Comparison of ENCODE assay signal across 19 cellular contexts in the genomic region with DNA sequence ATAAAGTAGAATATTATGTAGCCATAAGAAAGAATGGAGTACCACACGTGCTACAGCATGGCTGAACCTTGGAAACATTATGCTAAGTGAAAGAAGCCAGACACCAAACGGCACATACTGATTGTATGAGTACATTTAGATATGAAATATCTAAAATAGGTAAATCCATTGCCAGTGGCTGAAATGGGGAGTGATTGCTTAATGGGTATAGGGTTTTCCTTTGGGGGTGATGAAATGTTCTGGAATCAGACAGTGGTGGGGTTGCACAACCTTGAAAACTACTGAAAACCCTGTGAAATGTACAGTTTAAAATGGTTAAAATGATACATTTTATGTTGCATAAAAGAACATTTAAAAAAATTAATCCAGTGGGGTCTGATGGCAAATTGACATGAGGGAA.
"Had no signal": no experiment of that assay in that cellular context is flagged by ENCODE, and none has a peak within 500 bp of the region (broad histone marks: within the 10 kb centered on the region; RNA-seq: fewer than 3 reads in every experiment).

No MANE protein-coding gene starts in this region.

- DNase-seq: cortex of kidney; effector memory CD8-positive, alpha-beta T cell; erythroblast; esophagus squamous epithelium; foreskin fibroblast; gastrocnemius medialis; mucosa of descending colon; naive B cell; right lobe of liver; stimulated activated CD4-positive, alpha-beta T cell treated with anti-CD3 and anti-CD28 coated beads, Interleukin-2, amount 100 ng/mL, for 24 hours; stimulated activated CD4-positive, alpha-beta T cell treated with anti-CD3 and anti-CD28 coated beads, Interleukin-4, amount 100 ng/mL, for 24 hours; stimulated activated naive CD4-positive, alpha-beta T cell treated with Interleukin-2 at 50 U/mL for 16 hours; stomach; thyroid gland; trophoblast cell had no signal

- H3K4me3 ChIP-seq: esophagus squamous epithelium, gastrocnemius medialis, lung, mucosa of descending colon, right lobe of liver, stomach, thyroid gland, vagina had no signal

- H3K79me2 ChIP-seq: parathyroid adenoma had no signal

- H2AFZ ChIP-seq: parathyroid adenoma had no signal

- H3K36me3 ChIP-seq: esophagus squamous epithelium, gastrocnemius medialis, neutrophil, right lobe of liver, stomach, thyroid gland, vagina had no signal

- H3K27ac ChIP-seq: esophagus squamous epithelium, gastrocnemius medialis, neutrophil, parathyroid adenoma, right lobe of liver, stomach, thyroid gland, vagina had no signal

- H3K4me1 ChIP-seq: esophagus squamous epithelium, gastrocnemius medialis, parathyroid adenoma, right lobe of liver, stomach, thyroid gland, vagina had no signal

- H3K27me3 ChIP-seq: esophagus squamous epithelium, gastrocnemius medialis, neutrophil, right lobe of liver, stomach, thyroid gland, vagina had no signal

- H3K9me3 ChIP-seq: esophagus squamous epithelium, gastrocnemius medialis, mucosa of descending colon, neutrophil, right lobe of liver, stomach, thyroid gland, vagina had no signal

- H3K9ac ChIP-seq: parathyroid adenoma had no signal
